ENCODE assay signal across 10 cellular contexts in the genomic region with DNA sequence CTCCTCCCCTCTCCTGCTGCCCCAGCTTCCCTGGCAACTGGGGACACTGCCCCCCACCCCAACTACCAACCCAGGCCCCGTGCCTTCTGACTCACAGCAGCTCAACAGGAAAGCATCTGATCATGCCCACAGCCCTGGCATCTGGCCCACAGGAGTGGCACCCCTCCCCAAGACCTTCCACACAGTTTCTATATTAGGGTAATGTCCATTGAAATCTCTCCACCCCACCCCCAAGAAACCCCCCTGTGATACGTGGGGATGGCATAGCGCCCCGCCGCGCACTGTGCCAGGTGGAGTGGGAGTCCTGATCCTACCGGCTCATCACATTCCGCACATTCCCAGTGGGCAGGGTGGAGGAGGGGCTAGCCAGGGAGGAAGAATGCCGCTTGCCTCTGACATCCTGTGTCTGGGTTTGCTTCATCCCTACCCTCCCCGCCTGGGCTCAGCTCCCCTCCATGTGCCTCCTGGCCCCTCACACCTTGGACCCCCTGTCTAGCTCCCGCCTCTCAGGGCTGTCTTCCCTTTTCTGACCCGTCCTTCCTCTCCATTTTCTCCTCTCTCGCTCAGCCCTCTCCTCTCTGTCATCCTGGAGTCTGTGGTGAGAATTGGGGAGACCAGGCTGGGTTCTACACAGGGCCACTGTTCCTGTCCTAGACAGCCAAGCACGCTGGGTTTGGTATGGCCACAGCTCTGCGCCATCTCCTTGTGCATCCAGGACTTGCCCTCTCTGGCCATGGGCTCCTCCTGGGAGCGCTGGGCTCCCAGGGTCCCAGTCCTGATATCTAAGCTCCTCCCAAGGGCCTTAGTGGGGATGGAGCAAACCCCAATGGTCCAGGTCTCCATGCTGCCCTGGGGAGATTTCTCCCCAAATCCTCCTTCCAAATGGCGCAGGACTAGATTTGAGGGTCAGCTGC. TPM values are rescaled to one million over a fixed set of nuclear protein-coding genes. Genes with fewer than 3 reads are reported as not detected.
DNase-seq lines count a peak whose midpoint lies in the region; ATAC-seq and TF ChIP-seq lines count a peak whose summit lies in the region.
"Had no signal": no experiment of that assay in that cellular context is flagged by ENCODE, and none has a peak within 500 bp of the region (broad histone marks: within the 10 kb centered on the region; RNA-seq: fewer than 3 reads in every experiment).

No MANE protein-coding gene starts in this region.

- H3K27ac ChIP-seq in GM23248 (peak overlapping the region; percentile 77), sigmoid colon (peak overlapping the region in 3 of 4 donors; percentile 26 to 71 (median 66)), WERI-Rb-1 (no peak overlapping the region)

- TF ChIP-seq EP300 in sigmoid colon (IDR thresholded peaks at IDR 0.05), result no peak

- H3K4me1 ChIP-seq in GM23248 (ENCODE audit: insufficient read depth) (peaks cover 34% of the 10 kb centered on the region), sigmoid colon (peaks cover 0 to 36% (median 29%) of the 10 kb centered on the region in 4 donors)

- no peaks in the 10 kb centered on the region for H3K9me2 ChIP-seq in GM23248 (ENCODE audit: insufficient read depth)

- TF ChIP-seq CTCF in foreskin fibroblast (IDR thresholded peaks at IDR 0.05; ENCODE audit: low read depth, low read length) (no peak), sigmoid colon (IDR thresholded peaks at IDR 0.05) (no peak), WERI-Rb-1 (IDR thresholded peaks at IDR 0.05; ENCODE audit: low read depth, low read length) (no peak)

- DNase-seq in GM23248, result peak; percentile 70
- DNase-seq in foreskin fibroblast, result peak; percentile 69 to 84
- no peak for DNase-seq in sigmoid colon
- DNase-seq in mesenteric fat pad (ENCODE audit: low spot score), result no peak
- DNase-seq in NCI-H1436 (lab: John Stamatoyannopoulos, UW), result no peak
- no peak for DNase-seq in WERI-Rb-1
- DNase-seq: NCI-H2029 had no signal

- peak overlapping the region; percentile 37; the same call in 1 of the 2 replicates for H3K9ac ChIP-seq in GM23248

- no peaks in the 10 kb centered on the region for H3K79me2 ChIP-seq in GM23248 (ENCODE audit: insufficient read depth)

- WGBS in GM23248 (ENCODE audit: low coverage in 1 of 2, low lambda C conversion rate in 2 of 2, missing lambda C conversion rate in 2 of 2), 2 experiments, result 28 to 35% methylated on average over 16 to 17 of the region's 17 CpGs
- 57 to 74% methylated on average over 17 of the region's 17 CpGs for WGBS in sigmoid colon, 2 donors

- in situ Hi-C loops in GM23248 (cut with MboI), result loop anchor here (10.0 kb wide), 1 partner anchor 56 kb away; no protein-coding TSS in a partner anchor

- H4K20me1 ChIP-seq in GM23248 (ENCODE audit: insufficient read depth), result no peaks in the 10 kb centered on the region

- ATAC-seq in SK-N-SH treated with all-trans-retinoic acid at 6 μM for 48 hours (peak; percentile 64), HG02870 (IDR thresholded peaks at IDR 0.05; ENCODE audit: unreplicated experiment) (no peak)

- H3K4me3 ChIP-seq in GM23248 (peak overlapping the region; percentile 69), foreskin fibroblast (ENCODE audit: low read depth in 1 of 2, low read length in 2 of 2) (no peak overlapping the region), sigmoid colon (no peak overlapping the region), WERI-Rb-1 (ENCODE audit: low read depth, low read length) (no peak overlapping the region)

- peaks cover 16% of the 10 kb centered on the region for H3F3A ChIP-seq in GM23248 (ENCODE audit: insufficient read depth)

- intact Hi-C loops in sigmoid colon (cut with DNase I), result loop anchor here (10.0 kb wide), 1 partner anchor 276 kb away; no protein-coding TSS in a partner anchor

- no peaks in the 10 kb centered on the region for H3K27me3 ChIP-seq in GM23248 (replicated peaks; ENCODE audit: insufficient read depth)
- H3K27me3 ChIP-seq in sigmoid colon, result no peaks in the 10 kb centered on the region
- no peaks in the 10 kb centered on the region for H3K27me3 ChIP-seq in WERI-Rb-1 (ENCODE audit: insufficient read depth, low read depth, severe bottlenecking)

- peak overlapping the region; percentile 83 for H3K4me2 ChIP-seq in GM23248 (ENCODE audit: unreplicated experiment)

- TF ChIP-seq POLR2A in sigmoid colon (IDR thresholded peaks at IDR 0.05), result no peak

- peak overlapping the region; percentile 62 for H2AFZ ChIP-seq in GM23248

- H3K36me3 ChIP-seq in GM23248 (ENCODE audit: low read depth), result no peaks in the 10 kb centered on the region
- no peaks in the 10 kb centered on the region for H3K36me3 ChIP-seq in sigmoid colon
- no peaks in the 10 kb centered on the region for H3K36me3 ChIP-seq in WERI-Rb-1

- H3K9me3 ChIP-seq in GM23248 (ENCODE audit: low read depth) (no peaks in the 10 kb centered on the region), sigmoid colon (no peaks in the 10 kb centered on the region), WERI-Rb-1 (ENCODE audit: severe bottlenecking) (no peaks in the 10 kb centered on the region)

TF ChIP-seq in SK-N-SH treated with all-trans-retinoic acid at 6 μM for 48 hours, 23 proteins besides CTCF, POLR2A, EP300 and RAD21 (continues in another document):
- TF ChIP-seq ZNF70 (CRISPR knock-in tag; IDR thresholded peaks at IDR 0.05) (no peak), ZNF565 (CRISPR knock-in tag; conservative IDR thresholded peaks at IDR 0.05; ENCODE audit: low read depth) (0 out of 2 replicates have a peak, but pooled peaks have one; percentile 25), SNAI2 (CRISPR knock-in tag; IDR thresholded peaks at IDR 0.05) (no peak), GLIS3 (CRISPR knock-in tag; IDR thresholded peaks at IDR 0.05) (no peak), ZFP30 (CRISPR knock-in tag; IDR thresholded peaks at IDR 0.05) (no peak), CSDC2 (CRISPR knock-in tag; IDR thresholded peaks at IDR 0.05) (peak; percentile 49; the same call in 1 of the 2 replicates)
- TF ChIP-seq, protein P1, sequence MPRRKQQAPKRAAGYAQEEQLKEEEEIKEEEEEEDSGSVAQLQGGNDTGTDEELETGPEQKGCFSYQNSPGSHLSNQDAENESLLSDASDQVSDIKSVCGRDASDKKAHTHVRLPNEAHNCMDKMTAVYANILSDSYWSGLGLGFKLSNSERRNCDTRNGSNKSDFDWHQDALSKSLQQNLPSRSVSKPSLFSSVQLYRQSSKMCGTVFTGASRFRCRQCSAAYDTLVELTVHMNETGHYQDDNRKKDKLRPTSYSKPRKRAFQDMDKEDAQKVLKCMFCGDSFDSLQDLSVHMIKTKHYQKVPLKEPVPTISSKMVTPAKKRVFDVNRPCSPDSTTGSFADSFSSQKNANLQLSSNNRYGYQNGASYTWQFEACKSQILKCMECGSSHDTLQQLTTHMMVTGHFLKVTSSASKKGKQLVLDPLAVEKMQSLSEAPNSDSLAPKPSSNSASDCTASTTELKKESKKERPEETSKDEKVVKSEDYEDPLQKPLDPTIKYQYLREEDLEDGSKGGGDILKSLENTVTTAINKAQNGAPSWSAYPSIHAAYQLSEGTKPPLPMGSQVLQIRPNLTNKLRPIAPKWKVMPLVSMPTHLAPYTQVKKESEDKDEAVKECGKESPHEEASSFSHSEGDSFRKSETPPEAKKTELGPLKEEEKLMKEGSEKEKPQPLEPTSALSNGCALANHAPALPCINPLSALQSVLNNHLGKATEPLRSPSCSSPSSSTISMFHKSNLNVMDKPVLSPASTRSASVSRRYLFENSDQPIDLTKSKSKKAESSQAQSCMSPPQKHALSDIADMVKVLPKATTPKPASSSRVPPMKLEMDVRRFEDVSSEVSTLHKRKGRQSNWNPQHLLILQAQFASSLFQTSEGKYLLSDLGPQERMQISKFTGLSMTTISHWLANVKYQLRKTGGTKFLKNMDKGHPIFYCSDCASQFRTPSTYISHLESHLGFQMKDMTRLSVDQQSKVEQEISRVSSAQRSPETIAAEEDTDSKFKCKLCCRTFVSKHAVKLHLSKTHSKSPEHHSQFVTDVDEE (CRISPR knock-in tag; IDR thresholded peaks at IDR 0.05), result no peak
- TF ChIP-seq, protein P2, sequence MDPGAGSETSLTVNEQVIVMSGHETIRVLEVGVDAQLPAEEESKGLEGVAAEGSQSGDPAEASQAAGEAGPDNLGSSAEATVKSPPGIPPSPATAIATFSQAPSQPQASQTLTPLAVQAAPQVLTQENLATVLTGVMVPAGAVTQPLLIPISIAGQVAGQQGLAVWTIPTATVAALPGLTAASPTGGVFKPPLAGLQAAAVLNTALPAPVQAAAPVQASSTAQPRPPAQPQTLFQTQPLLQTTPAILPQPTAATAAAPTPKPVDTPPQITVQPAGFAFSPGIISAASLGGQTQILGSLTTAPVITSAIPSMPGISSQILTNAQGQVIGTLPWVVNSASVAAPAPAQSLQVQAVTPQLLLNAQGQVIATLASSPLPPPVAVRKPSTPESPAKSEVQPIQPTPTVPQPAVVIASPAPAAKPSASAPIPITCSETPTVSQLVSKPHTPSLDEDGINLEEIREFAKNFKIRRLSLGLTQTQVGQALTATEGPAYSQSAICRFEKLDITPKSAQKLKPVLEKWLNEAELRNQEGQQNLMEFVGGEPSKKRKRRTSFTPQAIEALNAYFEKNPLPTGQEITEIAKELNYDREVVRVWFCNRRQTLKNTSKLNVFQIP (CRISPR knock-in tag; IDR thresholded peaks at IDR 0.05; ENCODE audit: borderline replicate concordance, low read depth), result no peak
- TF ChIP-seq, protein P3, sequence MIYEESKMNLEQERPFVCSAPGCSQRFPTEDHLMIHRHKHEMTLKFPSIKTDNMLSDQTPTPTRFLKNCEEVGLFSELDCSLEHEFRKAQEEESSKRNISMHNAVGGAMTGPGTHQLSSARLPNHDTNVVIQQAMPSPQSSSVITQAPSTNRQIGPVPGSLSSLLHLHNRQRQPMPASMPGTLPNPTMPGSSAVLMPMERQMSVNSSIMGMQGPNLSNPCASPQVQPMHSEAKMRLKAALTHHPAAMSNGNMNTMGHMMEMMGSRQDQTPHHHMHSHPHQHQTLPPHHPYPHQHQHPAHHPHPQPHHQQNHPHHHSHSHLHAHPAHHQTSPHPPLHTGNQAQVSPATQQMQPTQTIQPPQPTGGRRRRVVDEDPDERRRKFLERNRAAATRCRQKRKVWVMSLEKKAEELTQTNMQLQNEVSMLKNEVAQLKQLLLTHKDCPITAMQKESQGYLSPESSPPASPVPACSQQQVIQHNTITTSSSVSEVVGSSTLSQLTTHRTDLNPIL (CRISPR knock-in tag; IDR thresholded peaks at IDR 0.05; ENCODE audit: low read depth), result no peak

RNA-seq across cellular contexts. Expression of a gene that starts 27.4 kb away (rescaled TPM):
- 321 and 330 TPM in 2 replicates for total RNA-seq in GM23248 (2014; rRNA removed; shearing (Covaris generic))
- polyA plus RNA-seq in GM23248 (2016; fragmentation: Nextera tagmentation; extraction: Ambion mirVana) (105 and 111 TPM in 2 replicates), sigmoid colon (10 to 100 TPM; 15.6 to 85.1 (median 17.1) TPM)
- total RNA-seq in sigmoid colon (10 to 100 TPM; 19.9 to 54.0 (median 39.5) TPM), mesenteric fat pad (14.4 TPM)

RNA-seq across cellular contexts. Expression of a gene that starts 33.4 kb away (rescaled TPM):
- total RNA-seq in GM23248 (2014; rRNA removed; shearing (Covaris generic)), result 0.43 and 0.51 TPM in 2 replicates
- polyA plus RNA-seq in GM23248 (2016; fragmentation: Nextera tagmentation; extraction: Ambion mirVana) (1.0 and 1.4 TPM in 2 replicates), sigmoid colon (under 1 TPM in 1 of 3 donors, not detected in 2; 0.07 TPM)
- total RNA-seq in sigmoid colon (under 1 TPM in 1 of 4 donors, not detected in 3; 0.27 TPM), mesenteric fat pad (0.48 TPM)
- total RNA-seq: natural killer cell treated with Interleukin-12 subunit alpha and Interleukin-12 subunit beta and Interleukin-15 and Interleukin-18, amount 100 ng/mL, for 72 hours had no signal

RNA-seq across cellular contexts. Expression of a gene that starts 59.5 kb away (rescaled TPM):
- total RNA-seq in GM23248 (2014; rRNA removed; shearing (Covaris generic)), result 0.76 TPM in 1 of 2 replicates, not detected in the other
- polyA plus RNA-seq in GM23248 (2016; fragmentation: Nextera tagmentation; extraction: Ambion mirVana) (0.15 and 0.40 TPM in 2 replicates), sigmoid colon (under 1 TPM in 1 of 3 donors, not detected in 2; 0.34 TPM)
- total RNA-seq in sigmoid colon (not detected), mesenteric fat pad (0.55 TPM)

Comparison
In these comparisons a context has a peak if more than half of its experiments do, and no peak if none do; other contexts are left out.
1. DNase-seq: peak in GM23248 (single experiment) and foreskin fibroblast (2 of 2); none in sigmoid colon (single experiment), mesenteric fat pad (single experiment), NCI-H1436 (single experiment) and WERI-Rb-1 (single experiment).